ENCODE assay signal across 1 cellular context in genomic region chr1:61051455-61052392, GRCh38.
TF ChIP-seq lines count a peak whose summit lies in the region.

No MANE protein-coding gene starts in this region.

TF ChIP-seq in K562, 482 proteins besides CTCF, POLR2A, EP300 and RAD21 (continued from another document and continues in another):
- no peak for TF ChIP-seq FOXO4 (CRISPR knock-in tag; IDR thresholded peaks at IDR 0.05)
- no peak for TF ChIP-seq KLF1 (tag; IDR thresholded peaks at IDR 0.05)
- TF ChIP-seq RBM39 (optimal IDR thresholded peaks at IDR 0.05; ENCODE audit: low read depth, low read length), result no peak
- no peak for TF ChIP-seq ZNF551 (CRISPR knock-in tag; IDR thresholded peaks at IDR 0.05)
- no peak for TF ChIP-seq HMG20B (CRISPR knock-in tag; IDR thresholded peaks at IDR 0.05)
- TF ChIP-seq TAF7 (tag; IDR thresholded peaks at IDR 0.05), result no peak
- TF ChIP-seq YY1 (IDR thresholded peaks at IDR 0.05; ENCODE audit: borderline replicate concordance in 1 of 3, control insufficient read depth in 1 of 3, extremely low read depth in 1 of 3, insufficient read depth in 3 of 3, insufficient read length in 1 of 3, insufficient replicate concordance in 2 of 3, low read depth in 1 of 3, low read length in 2 of 3), result peak in 1 of 3 experiments; percentile 18
- no peak for TF ChIP-seq ZNF778 (CRISPR knock-in tag; IDR thresholded peaks at IDR 0.05)
- no peak for TF ChIP-seq PRMT5 (CRISPR knock-in tag; IDR thresholded peaks at IDR 0.05)
- no peak for TF ChIP-seq SETDB1 (IDR thresholded peaks at IDR 0.05; ENCODE audit: low read length)
- 0 out of 2 replicates have a peak, but pooled peaks have one; percentile 32 for TF ChIP-seq SMAD4 (CRISPR knock-in tag; conservative IDR thresholded peaks at IDR 0.05)
- TF ChIP-seq KDM5B (IDR thresholded peaks at IDR 0.05; ENCODE audit: insufficient replicate concordance, low read depth, low read length), result peak; percentile 36
- no peak for TF ChIP-seq TFAM (CRISPR knock-in tag; conservative IDR thresholded peaks at IDR 0.05)
- TF ChIP-seq BHLHE40 (IDR thresholded peaks at IDR 0.05; ENCODE audit: low read length), result 0 out of 2 replicates have a peak, but pooled peaks have one; percentile 39
- no peak for TF ChIP-seq CREB3 (tag; conservative IDR thresholded peaks at IDR 0.05; ENCODE audit: low read depth)
- no peak for TF ChIP-seq MXD1 (CRISPR knock-in tag; IDR thresholded peaks at IDR 0.05; ENCODE audit: borderline replicate concordance, poor library complexity, severe bottlenecking)
- 0 out of 2 replicates have a peak, but pooled peaks have one; percentile 21 for TF ChIP-seq ATF3 (IDR thresholded peaks at IDR 0.05)
- no peak for TF ChIP-seq ATF3 (CRISPR knock-in tag; conservative IDR thresholded peaks at IDR 0.05)
- TF ChIP-seq PHTF2 (CRISPR knock-in tag; IDR thresholded peaks at IDR 0.05), result no peak
- TF ChIP-seq ZEB2 (IDR thresholded peaks at IDR 0.05), result 0 out of 2 replicates have a peak, but pooled peaks have one; percentile 12
- no peak for TF ChIP-seq TRIM25 (IDR thresholded peaks at IDR 0.05; ENCODE audit: borderline replicate concordance)
- no peak for TF ChIP-seq KLF6 (CRISPR knock-in tag; IDR thresholded peaks at IDR 0.05; ENCODE audit: borderline replicate concordance)
- TF ChIP-seq ZNF354B (CRISPR knock-in tag; IDR thresholded peaks at IDR 0.05), result no peak
- TF ChIP-seq KAT8 (IDR thresholded peaks at IDR 0.05; ENCODE audit: low read depth), result no peak
- peak in 1 of 2 experiments; percentile 37 for TF ChIP-seq E2F6 (IDR thresholded peaks at IDR 0.05; ENCODE audit: borderline replicate concordance in 1 of 2, extremely low read depth in 1 of 2, insufficient read depth in 1 of 2, insufficient read length in 1 of 2, low read depth in 1 of 2, low read length in 1 of 2, poor library complexity in 1 of 2, severe bottlenecking in 1 of 2)
- TF ChIP-seq ZNF282 (CRISPR knock-in tag; IDR thresholded peaks at IDR 0.05), result no peak
- TF ChIP-seq CREM (IDR thresholded peaks at IDR 0.05; ENCODE audit: low read depth), result no peak
- no peak for TF ChIP-seq SRF (CRISPR knock-in tag; IDR thresholded peaks at IDR 0.05)
- no peak for TF ChIP-seq ZNF24 (IDR thresholded peaks at IDR 0.05)
- no peak for TF ChIP-seq ARID3A (IDR thresholded peaks at IDR 0.05; ENCODE audit: borderline replicate concordance, low read depth, low read length)
- TF ChIP-seq HDAC8 (tag; IDR thresholded peaks at IDR 0.05), result no peak
- TF ChIP-seq ZNF766 (CRISPR knock-in tag; conservative IDR thresholded peaks at IDR 0.05), result no peak
- no peak for TF ChIP-seq ATF1 (CRISPR knock-in tag; IDR thresholded peaks at IDR 0.05)
- no peak for TF ChIP-seq ATF1 (tag; IDR thresholded peaks at IDR 0.05)
- TF ChIP-seq E2F1 (CRISPR knock-in tag; IDR thresholded peaks at IDR 0.05), result no peak
- TF ChIP-seq PRDM10 (IDR thresholded peaks at IDR 0.05; ENCODE audit: partially characterized antibody), result no peak
- TF ChIP-seq ZBED1 (IDR thresholded peaks at IDR 0.05), result no peak
- TF ChIP-seq TCFL5 (CRISPR knock-in tag; conservative IDR thresholded peaks at IDR 0.05), result no peak
- no peak for TF ChIP-seq NFXL1 (CRISPR knock-in tag; IDR thresholded peaks at IDR 0.05)
- TF ChIP-seq SPI1 (IDR thresholded peaks at IDR 0.05; ENCODE audit: borderline replicate concordance, low read depth, low read length), result no peak
- no peak for TF ChIP-seq ELF1 (tag; IDR thresholded peaks at IDR 0.05)
- no peak for TF ChIP-seq ETV6 (IDR thresholded peaks at IDR 0.05; ENCODE audit: borderline replicate concordance in 1 of 2, low read depth in 2 of 2, low read length in 1 of 2)
- no peak for TF ChIP-seq ETV6 (CRISPR knock-in tag; IDR thresholded peaks at IDR 0.05; ENCODE audit: borderline replicate concordance)
- no peak for TF ChIP-seq NFIX (CRISPR knock-in tag; IDR thresholded peaks at IDR 0.05; ENCODE audit: low read depth)
- no peak for TF ChIP-seq ZNF445 (CRISPR knock-in tag; IDR thresholded peaks at IDR 0.05; ENCODE audit: low read depth)
- TF ChIP-seq ILK (tag; IDR thresholded peaks at IDR 0.05; ENCODE audit: borderline replicate concordance, low read depth), result no peak
- TF ChIP-seq HNRNPLL (IDR thresholded peaks at IDR 0.05; ENCODE audit: low read depth, low read length, poor library complexity, severe bottlenecking), result peak; percentile 30
- TF ChIP-seq CAMTA2 (CRISPR knock-in tag; conservative IDR thresholded peaks at IDR 0.05), result no peak
- no peak for TF ChIP-seq SRSF9 (IDR thresholded peaks at IDR 0.05; ENCODE audit: borderline replicate concordance, low read depth, low read length)
- no peak for TF ChIP-seq ZNF274 (IDR thresholded peaks at IDR 0.05; ENCODE audit: borderline replicate concordance, low read depth, low read length)
- peak; percentile 66; the same call in 1 of the 2 replicates for TF ChIP-seq MBD1 (CRISPR knock-in tag; IDR thresholded peaks at IDR 0.05)
- TF ChIP-seq RBM34 (IDR thresholded peaks at IDR 0.05; ENCODE audit: borderline replicate concordance, insufficient read depth, low read length), result no peak
- no peak for TF ChIP-seq TFAP4 (CRISPR knock-in tag; IDR thresholded peaks at IDR 0.05; ENCODE audit: borderline replicate concordance)
